ENCODE assay signal across 8 cellular contexts in genomic region chr11:36540998-36541397, GRCh38. TPM values are rescaled to one million over a fixed set of nuclear protein-coding genes. Genes with fewer than 3 reads are reported as not detected.
DNase-seq lines count a peak whose midpoint lies in the region; FAIRE-seq and TF ChIP-seq lines count a peak whose summit lies in the region.

No MANE protein-coding gene starts in this region.

- H3K36me3 ChIP-seq in GM23248 (ENCODE audit: low read depth) (no peaks in the 10 kb centered on the region), SJCRH30 (no peaks in the 10 kb centered on the region), suprapubic skin (no peaks in the 10 kb centered on the region)

- TF ChIP-seq POLR2A in suprapubic skin (IDR thresholded peaks at IDR 0.05) = no peak

- no peaks in the 10 kb centered on the region for H3F3A ChIP-seq in GM23248 (ENCODE audit: insufficient read depth)

- H3K4me2 ChIP-seq in GM23248 (ENCODE audit: unreplicated experiment) = no peak overlapping the region

- H3K27ac ChIP-seq in GM23248 = no peak overlapping the region
- H3K27ac ChIP-seq in SJCRH30 = no peak overlapping the region
- H3K27ac ChIP-seq in suprapubic skin = no peak overlapping the region

- no peaks in the 10 kb centered on the region for H3K4me1 ChIP-seq in GM23248 (ENCODE audit: insufficient read depth)
- no peaks in the 10 kb centered on the region; the same call in 1 of the 2 replicates for H3K4me1 ChIP-seq in SJCRH30
- no peaks in the 10 kb centered on the region for H3K4me1 ChIP-seq in suprapubic skin

- no peaks in the 10 kb centered on the region for H3K9me3 ChIP-seq in GM23248 (ENCODE audit: low read depth)
- H3K9me3 ChIP-seq in SJCRH30 (replicated peaks) = no peaks in the 10 kb centered on the region
- no peaks in the 10 kb centered on the region for H3K9me3 ChIP-seq in suprapubic skin

- no peaks in the 10 kb centered on the region for H3K9me2 ChIP-seq in GM23248 (ENCODE audit: insufficient read depth)

- H4K20me1 ChIP-seq in GM23248 (ENCODE audit: insufficient read depth) = no peaks in the 10 kb centered on the region

- H3K9ac ChIP-seq in GM23248 = no peak overlapping the region

- in situ Hi-C loops in GM23248 (cut with MboI) = no loop called here

- H2AFZ ChIP-seq in GM23248 = no peak overlapping the region

- H3K27me3 ChIP-seq in GM23248 (replicated peaks; ENCODE audit: insufficient read depth) (peaks cover 30% of the 10 kb centered on the region), SJCRH30 (peaks cover 4% of the 10 kb centered on the region; the same call in 1 of the 2 replicates), suprapubic skin (no peaks in the 10 kb centered on the region)

- H3K4me3 ChIP-seq in GM23248 (no peak overlapping the region), SJCRH30 (no peak overlapping the region), fibroblast of villous mesenchyme (ENCODE audit: low read depth, low read length) (no peak overlapping the region), skeletal muscle cell (ENCODE audit: low read depth, low read length) (no peak overlapping the region), suprapubic skin (no peak overlapping the region)

- WGBS in GM23248 (ENCODE audit: low coverage in 1 of 2, low lambda C conversion rate in 2 of 2, missing lambda C conversion rate in 2 of 2), 2 experiments = 25 to 30% methylated on average over 6 of the region's 6 CpGs
- WGBS in suprapubic skin = 28% methylated on average over 6 of the region's 6 CpGs

- no peaks in the 10 kb centered on the region for H3K79me2 ChIP-seq in GM23248 (ENCODE audit: insufficient read depth)

- no peak for TF ChIP-seq EP300 in suprapubic skin (IDR thresholded peaks at IDR 0.05)

- FAIRE-seq in HTR-8/SVneo (lab: Jason Lieb, UNC) = peak; percentile 51

- peak; percentile 3 to 24 (median 8) for DNase-seq in stimulated activated CD4-positive, alpha-beta T cell treated with anti-CD3 and anti-CD28 coated beads, Interleukin-12 subunit alpha, Interleukin-12 subunit beta, amount 100 ng/mL, for 48 hours (ENCODE audit: low read depth in 2 of 3, low spot score in 1 of 3)
- DNase-seq in stimulated activated CD4-positive, alpha-beta T cell treated with anti-CD3 and anti-CD28 coated beads, Interleukin-4, amount 100 ng/mL, for 4 hours = no peak
- DNase-seq in GM23248 = peak; percentile 68
- peak; percentile 15 for DNase-seq in HTR-8/SVneo (ENCODE audit: insufficient read length, low spot score)
- DNase-seq in SJCRH30 = peak; percentile 58 to 72
- peak; percentile 58 for DNase-seq in fibroblast of villous mesenchyme (ENCODE audit: low read depth)
- peak; percentile 9 for DNase-seq in skeletal muscle cell (ENCODE audit: low read depth)
- no peak for DNase-seq in suprapubic skin (ENCODE audit: low spot score in 2 of 2)

- TF ChIP-seq CTCF in fibroblast of villous mesenchyme (IDR thresholded peaks at IDR 0.05; ENCODE audit: insufficient read depth, low read depth, low read length) (peak; percentile 39), suprapubic skin (IDR thresholded peaks at IDR 0.05) (no peak)

RNA-seq across cellular contexts. Expression of gene RAG1, which starts 26.8 kb away (rescaled TPM):
- 0.11 TPM in 1 of 2 replicates, not detected in the other for total RNA-seq in GM23248 (2014; rRNA removed; shearing (Covaris generic))
- 0.10 and 0.49 TPM in 2 replicates for polyA plus RNA-seq in GM23248 (2016; fragmentation: Nextera tagmentation; extraction: Ambion mirVana)
- total RNA-seq in SJCRH30 (2014; rRNA removed; shearing (Covaris generic)) = 0.18 and 0.53 TPM in 2 replicates
- total RNA-seq in fibroblast of villous mesenchyme (0.32 and 0.86 TPM in 2 replicates), suprapubic skin (under 1 TPM; 0.23 to 0.56 (median 0.39) TPM)

RNA-seq across cellular contexts. Expression of gene TRAF6, which starts 30.9 kb away (rescaled TPM):
- total RNA-seq in GM23248 (2014; rRNA removed; shearing (Covaris generic)) = 6.2 and 7.2 TPM in 2 replicates
- polyA plus RNA-seq in GM23248 (2016; fragmentation: Nextera tagmentation; extraction: Ambion mirVana) = 7.9 and 8.6 TPM in 2 replicates
- 10.4 and 12.3 TPM in 2 replicates for total RNA-seq in SJCRH30 (2014; rRNA removed; shearing (Covaris generic))
- total RNA-seq in fibroblast of villous mesenchyme (9.0 and 13.4 TPM in 2 replicates), suprapubic skin (10 to 100 TPM; 12.6 to 18.7 (median 18.6) TPM)

RNA-seq across cellular contexts. Expression of gene IFTAP, which starts 53.3 kb away (rescaled TPM):
- total RNA-seq in GM23248 (2014; rRNA removed; shearing (Covaris generic)) = 11.3 and 27.5 TPM in 2 replicates
- polyA plus RNA-seq in GM23248 (2016; fragmentation: Nextera tagmentation; extraction: Ambion mirVana) = 25.9 and 27.1 TPM in 2 replicates
- total RNA-seq in SJCRH30 (2014; rRNA removed; shearing (Covaris generic)) = 30.3 and 35.0 TPM in 2 replicates
- 23.2 and 25.5 TPM in 2 replicates for total RNA-seq in fibroblast of villous mesenchyme
- total RNA-seq in suprapubic skin = 10 to 100 TPM in 1 of 4 donors, 1 to 10 TPM in 3; 6.6 to 17.8 (median 8.8) TPM

RNA-seq across cellular contexts. Expression of gene RAG2, which starts 57.0 kb away (rescaled TPM):
- total RNA-seq in GM23248 (2014; rRNA removed; shearing (Covaris generic)) = not detected in 2 replicates
- polyA plus RNA-seq in GM23248 (2016; fragmentation: Nextera tagmentation; extraction: Ambion mirVana) = not detected in 2 replicates
- 0.08 and 0.10 TPM in 2 replicates for total RNA-seq in SJCRH30 (2014; rRNA removed; shearing (Covaris generic))
- total RNA-seq in fibroblast of villous mesenchyme (not detected in 2 replicates), suprapubic skin (not detected)

Comparison
In these comparisons a context has a peak if more than half of its experiments do, and no peak if none do; other contexts are left out.
1. DNase-seq: peak in stimulated activated CD4-positive, alpha-beta T cell treated with anti-CD3 and anti-CD28 coated beads, Interleukin-12 subunit alpha, Interleukin-12 subunit beta, amount 100 ng/mL, for 48 hours (3 of 3), GM23248 (single experiment), HTR-8/SVneo (single experiment), SJCRH30 (2 of 2), fibroblast of villous mesenchyme (single experiment) and skeletal muscle cell (single experiment); none in stimulated activated CD4-positive, alpha-beta T cell treated with anti-CD3 and anti-CD28 coated beads, Interleukin-4, amount 100 ng/mL, for 4 hours (0 of 2) and suprapubic skin (0 of 2).